ENCODE assay signal across 8 cellular contexts in genomic region chr10:109956454-109957091, GRCh38. TPM values are rescaled to one million over a fixed set of nuclear protein-coding genes. Genes with fewer than 3 reads are reported as not detected.
DNase-seq lines count a peak whose midpoint lies in the region; ATAC-seq lines count a peak whose summit lies in the region.

No MANE protein-coding gene starts in this region.

- H3K4me3 ChIP-seq in CD4-positive, alpha-beta memory T cell (ENCODE audit: low read length in 2 of 2) = no peak overlapping the region
- H3K4me3 ChIP-seq in MG63 = no peak overlapping the region

- intact Hi-C loops in CD4-positive, alpha-beta memory T cell (cut with micrococcal nuclease) = loop anchor here (2.0 to 5.0 kb wide), 3 partner anchors 34 to 72 kb away; partner anchors contain the start of gene XPNPEP1
- intact Hi-C loops in activated naive CD4-positive, alpha-beta T cell treated with anti-CD3 and anti-CD28 coated beads for 36 hours (cut with micrococcal nuclease) = loop anchor here (2.0 kb wide), 1 partner anchor 72 kb away; no protein-coding TSS in a partner anchor

- H3K36me3 Mint-ChIP-seq in CD4-positive, alpha-beta memory T cell = no peaks in the 10 kb centered on the region
- H3K36me3 Mint-ChIP-seq in activated naive CD4-positive, alpha-beta T cell treated with anti-CD3 and anti-CD28 coated beads for 36 hours (ENCODE audit: low read depth) = no peaks in the 10 kb centered on the region

- no peaks in the 10 kb centered on the region for H3K36me3 ChIP-seq in CD4-positive, alpha-beta memory T cell (ENCODE audit: insufficient read depth, low read length)
- no peaks in the 10 kb centered on the region for H3K36me3 ChIP-seq in MG63

- DNase-seq in CD4-positive, alpha-beta memory T cell = peak in 4 of 5 donors; percentile 11 to 32 (median 14)
- peak; percentile 52 for DNase-seq in MG63
- DNase-seq in activated naive CD4-positive, alpha-beta T cell treated with anti-CD3 and anti-CD28 coated beads for 36 hours = peak; percentile 45
- DNase-seq in kidney glomerular epithelial cell (lab: John Stamatoyannopoulos, UW) = peak; percentile 18
- DNase-seq in nucleus accumbens (lab: John Stamatoyannopoulos, UW) = no peak
- no peak for DNase-seq in stimulated activated naive CD4-positive, alpha-beta T cell (lab: John Stamatoyannopoulos, UW)

- peak; percentile 44 for ATAC-seq in GM18499 (IDR thresholded peaks at IDR 0.05; ENCODE audit: insufficient read depth, unreplicated experiment)
- ATAC-seq in HG02610 (IDR thresholded peaks at IDR 0.05; ENCODE audit: unreplicated experiment) = peak; percentile 87

- no peaks in the 10 kb centered on the region for H3K9me3 ChIP-seq in CD4-positive, alpha-beta memory T cell (ENCODE audit: control insufficient read depth in 1 of 2, low read length in 2 of 2)
- no peaks in the 10 kb centered on the region for H3K9me3 ChIP-seq in MG63

- CTCF ChIA-PET in CD4-positive, alpha-beta memory T cell (lab: Charles Lee; ENCODE audit: partially characterized antibody) = interaction anchor here (0.7 to 2.3 kb wide), 13 partner anchors 13 to 156 kb away, joined by 3 to 23 read pairs (median 4); no protein-coding TSS in a partner anchor
- CTCF ChIA-PET in activated naive CD4-positive, alpha-beta T cell treated with anti-CD3 and anti-CD28 coated beads for 36 hours (lab: Charles Lee) = interaction anchor here (0.6 to 1.6 kb wide), 8 partner anchors 17 to 165 kb away, joined by 3 to 7 read pairs (median 3); no protein-coding TSS in a partner anchor

- H3K4me1 ChIP-seq in CD4-positive, alpha-beta memory T cell (ENCODE audit: insufficient read depth, low read length) = no peaks in the 10 kb centered on the region

- no peak overlapping the region for H3K27ac ChIP-seq in CD4-positive, alpha-beta memory T cell (ENCODE audit: low read depth, low read length)

- H3K27me3 Mint-ChIP-seq in CD4-positive, alpha-beta memory T cell = no peaks in the 10 kb centered on the region
- H3K27me3 Mint-ChIP-seq in activated naive CD4-positive, alpha-beta T cell treated with anti-CD3 and anti-CD28 coated beads for 36 hours (ENCODE audit: low read depth) = no peaks in the 10 kb centered on the region

- no peaks in the 10 kb centered on the region for H3K9me3 Mint-ChIP-seq in CD4-positive, alpha-beta memory T cell
- H3K9me3 Mint-ChIP-seq in activated naive CD4-positive, alpha-beta T cell treated with anti-CD3 and anti-CD28 coated beads for 36 hours = no peaks in the 10 kb centered on the region

- H3K4me1 Mint-ChIP-seq in CD4-positive, alpha-beta memory T cell = peaks cover 0 to 4% (median under 1%) of the 10 kb centered on the region in 4 donors
- peaks cover 2% of the 10 kb centered on the region for H3K4me1 Mint-ChIP-seq in activated naive CD4-positive, alpha-beta T cell treated with anti-CD3 and anti-CD28 coated beads for 36 hours (ENCODE audit: low read depth)

- no peaks in the 10 kb centered on the region for H3K27me3 ChIP-seq in CD4-positive, alpha-beta memory T cell (ENCODE audit: insufficient read depth, low read length)
- H3K27me3 ChIP-seq in MG63 = no peaks in the 10 kb centered on the region

- peak overlapping the region in 1 of 7 donors; percentile 24 for H3K27ac Mint-ChIP-seq in CD4-positive, alpha-beta memory T cell
- no peak overlapping the region for H3K27ac Mint-ChIP-seq in activated naive CD4-positive, alpha-beta T cell treated with anti-CD3 and anti-CD28 coated beads for 36 hours

- H3K4me3 Mint-ChIP-seq in CD4-positive, alpha-beta memory T cell = no peak overlapping the region
- no peak overlapping the region for H3K4me3 Mint-ChIP-seq in activated naive CD4-positive, alpha-beta T cell treated with anti-CD3 and anti-CD28 coated beads for 36 hours

- POLR2A ChIA-PET in CD4-positive, alpha-beta memory T cell (lab: Charles Lee; ENCODE audit: partially characterized antibody) = interaction anchor here (0.6 to 1.2 kb wide), 3 partner anchors 54 to 73 kb away, joined by 3 to 4 read pairs (median 3); no protein-coding TSS in a partner anchor

RNA-seq across cellular contexts. Expression of gene XPNPEP1, which starts 33.3 kb away (rescaled TPM):
- 10 to 100 TPM; 59.0 to 63.3 TPM for total RNA-seq in CD4-positive, alpha-beta memory T cell
- 10 to 100 TPM; 24.7 to 40.0 TPM for polyA plus RNA-seq in CD4-positive, alpha-beta memory T cell
- 63.4 and 130 TPM in 2 replicates for total RNA-seq in MG63 (2014; rRNA removed; shearing (Covaris generic); ENCODE audit: low replicate concordance)
- total RNA-seq in activated naive CD4-positive, alpha-beta T cell treated with anti-CD3 and anti-CD28 coated beads for 36 hours = 10 to 100 TPM; 52.2 to 52.6 TPM

RNA-seq across cellular contexts. Expression of gene ADD3, which starts 51.2 kb away (rescaled TPM):
- total RNA-seq in CD4-positive, alpha-beta memory T cell = 100 to 1,000 TPM; 365 to 374 TPM
- polyA plus RNA-seq in CD4-positive, alpha-beta memory T cell = 100 to 1,000 TPM; 525 to 613 TPM
- total RNA-seq in MG63 (2014; rRNA removed; shearing (Covaris generic); ENCODE audit: low replicate concordance) = 14.1 and 40.2 TPM in 2 replicates
- total RNA-seq in activated naive CD4-positive, alpha-beta T cell treated with anti-CD3 and anti-CD28 coated beads for 36 hours = 10 to 100 TPM; 85.2 to 85.8 TPM

Comparison
In these comparisons a context has a peak if more than half of its experiments do, and no peak if none do; other contexts are left out.
1. DNase-seq: peak in CD4-positive, alpha-beta memory T cell (4 of 5), MG63 (single experiment), activated naive CD4-positive, alpha-beta T cell treated with anti-CD3 and anti-CD28 coated beads for 36 hours (single experiment) and kidney glomerular epithelial cell (single experiment); none in nucleus accumbens (0 of 56) and stimulated activated naive CD4-positive, alpha-beta T cell (0 of 6).